26 cellular contexts compared by ENCODE assay signal in the genomic region with DNA sequence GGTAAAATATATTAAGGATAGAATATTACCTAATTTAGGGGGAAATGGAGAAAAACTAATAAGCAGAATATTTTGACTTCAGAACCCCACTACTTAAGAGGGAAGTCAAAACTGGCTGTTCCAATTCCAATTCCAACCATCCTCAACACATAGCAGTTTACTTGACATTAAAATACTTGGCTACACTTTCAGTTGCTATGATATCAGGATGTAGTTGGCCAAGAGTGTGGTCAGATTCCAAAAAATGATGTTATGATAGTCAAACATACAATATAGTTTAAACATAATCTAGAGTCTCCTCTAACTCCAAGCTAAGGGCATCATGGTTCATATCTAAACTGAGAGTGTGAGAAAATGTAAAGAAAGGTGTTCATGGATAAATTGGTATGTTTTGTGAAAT. TPM values are rescaled to one million over a fixed set of nuclear protein-coding genes. Genes with fewer than 3 reads are reported as not detected.
DNase-seq lines count a peak whose midpoint lies in the region; ATAC-seq, FAIRE-seq and TF ChIP-seq lines count a peak whose summit lies in the region.
"Had no signal": no experiment of that assay in that cellular context is flagged by ENCODE, and none has a peak within 500 bp of the region (broad histone marks: within the 10 kb centered on the region; RNA-seq: fewer than 3 reads in every experiment).

No MANE protein-coding gene starts in this region.

- H3K27me3 ChIP-seq in breast epithelium (no peaks in the 10 kb centered on the region), prostate gland (replicated peaks; ENCODE audit: insufficient read depth) (no peaks in the 10 kb centered on the region), transverse colon (no peaks in the 10 kb centered on the region)
- H3K27me3 ChIP-seq: SJCRH30, spleen had no signal

- TF ChIP-seq POLR2A in breast epithelium (IDR thresholded peaks at IDR 0.05) (no peak), prostate gland (IDR thresholded peaks at IDR 0.05) (no peak), transverse colon (IDR thresholded peaks at IDR 0.05) (no peak)

- BruUV-seq in MCF 10A (replicated peaks; lab: Mats Ljungman, UMichigan), result no TSS peak

- no peak for ATAC-seq in effector memory CD8-positive, alpha-beta T cell (replicated peaks)
- ATAC-seq: activated CD8-positive, alpha-beta T cell treated with anti-CD3 and anti-CD28 coated beads for 36 hours; activated naive CD8-positive, alpha-beta T cell treated with anti-CD3 and anti-CD28 coated beads, Interleukin-2, amount 50 U/mL, for 24 hours; K562 had no signal

- no peaks in the 10 kb centered on the region for H3K9me3 Mint-ChIP-seq in MCF 10A (ENCODE audit: unreplicated experiment)
- H3K9me3 Mint-ChIP-seq in effector memory CD8-positive, alpha-beta T cell, result no peaks in the 10 kb centered on the region
- H3K9me3 Mint-ChIP-seq: activated CD8-positive, alpha-beta T cell treated with anti-CD3 and anti-CD28 coated beads for 36 hours; activated naive CD8-positive, alpha-beta T cell treated with anti-CD3 and anti-CD28 coated beads, Interleukin-2, amount 50 U/mL, for 24 hours; brain; CD8-positive, alpha-beta memory T cell had no signal

- in situ Hi-C loops in transverse colon (cut with MboI; ENCODE audit: low pct_ligation_motif_present in 1 of 4, low pct_unique_long_range_greater_than_20kb in 1 of 4, low sequenced_read_pairs in 3 of 4), result no loop called here

- H3K9me3 ChIP-seq in breast epithelium (no peaks in the 10 kb centered on the region), prostate gland (no peaks in the 10 kb centered on the region), transverse colon (no peaks in the 10 kb centered on the region)
- H3K9me3 ChIP-seq: spleen had no signal

- no peak for TF ChIP-seq EP300 in transverse colon (IDR thresholded peaks at IDR 0.05; ENCODE audit: low read depth)

- H3K27ac ChIP-seq in breast epithelium, result no peak overlapping the region
- peak overlapping the region; percentile 41 to 52 for H3K27ac ChIP-seq in prostate gland
- peak overlapping the region in 3 of 4 donors; percentile 14 to 58 (median 22) for H3K27ac ChIP-seq in transverse colon
- H3K27ac ChIP-seq: SJCRH30, spleen had no signal

- TF ChIP-seq CTCF in MCF 10A (IDR thresholded peaks at IDR 0.05; ENCODE audit: unreplicated experiment) (no peak), breast epithelium (IDR thresholded peaks at IDR 0.05) (no peak), fibroblast of mammary gland (conservative IDR thresholded peaks at IDR 0.05; ENCODE audit: control insufficient read depth, insufficient read depth, low read depth, low read length) (no peak), prostate gland (IDR thresholded peaks at IDR 0.05) (no peak), transverse colon (IDR thresholded peaks at IDR 0.05) (no peak)

- H3K4me3 Mint-ChIP-seq in MCF 10A (ENCODE audit: unreplicated experiment), result no peak overlapping the region
- H3K4me3 Mint-ChIP-seq in effector memory CD8-positive, alpha-beta T cell, result no peak overlapping the region
- H3K4me3 Mint-ChIP-seq: activated CD8-positive, alpha-beta T cell treated with anti-CD3 and anti-CD28 coated beads for 36 hours; activated naive CD8-positive, alpha-beta T cell treated with anti-CD3 and anti-CD28 coated beads, Interleukin-2, amount 50 U/mL, for 24 hours; brain; CD8-positive, alpha-beta memory T cell had no signal

- H3K4me1 ChIP-seq in breast epithelium (no peaks in the 10 kb centered on the region), prostate gland (replicated peaks) (no peaks in the 10 kb centered on the region), transverse colon (peaks cover 0 to 7% (median 0%) of the 10 kb centered on the region in 4 donors)
- H3K4me1 ChIP-seq: SJCRH30 had no signal

- DNase-seq in MCF 10A (ENCODE audit: unreplicated experiment) (no peak), breast epithelium (ENCODE audit: low spot score in 2 of 2) (no peak), fibroblast of mammary gland (ENCODE audit: low read depth) (peak; percentile 48), prostate gland (ENCODE audit: low spot score) (no peak), transverse colon (no peak), NCI-H146 treated with DMSO at 0.1 percent for 48 hours (lab: John Stamatoyannopoulos, UW; ENCODE audit: unreplicated experiment) (no peak), HTR-8/SVneo (ENCODE audit: insufficient read length, low spot score) (no peak)
- no peak for DNase-seq in effector memory CD8-positive, alpha-beta T cell
- DNase-seq: activated CD8-positive, alpha-beta T cell treated with anti-CD3 and anti-CD28 coated beads for 36 hours; activated effector memory CD4-positive, alpha-beta T cell treated with Interleukin-2 at 50 U/mL for 16 hours; activated naive CD8-positive, alpha-beta T cell treated with anti-CD3 and anti-CD28 coated beads, Interleukin-2, amount 50 U/mL, for 24 hours; CD8-positive, alpha-beta memory T cell; glutamatergic neuron; kidney; NCI-H1436; NCI-H510A; SJCRH30; spleen; stimulated activated CD4-positive, alpha-beta T cell treated with anti-CD3 and anti-CD28 coated beads, Interleukin-4, amount 100 ng/mL, for 1 hour; stimulated activated naive CD4-positive, alpha-beta T cell; trophoblast cell had no signal

- POLR2A ChIA-PET in MCF 10A (lab: Yijun Ruan, JAX), result no interaction called here

- H3K27ac Mint-ChIP-seq in MCF 10A (ENCODE audit: low read depth, unreplicated experiment), result peak overlapping the region; percentile 20
- no peak overlapping the region for H3K27ac Mint-ChIP-seq in effector memory CD8-positive, alpha-beta T cell
- H3K27ac Mint-ChIP-seq: activated CD8-positive, alpha-beta T cell treated with anti-CD3 and anti-CD28 coated beads for 36 hours; activated naive CD8-positive, alpha-beta T cell treated with anti-CD3 and anti-CD28 coated beads, Interleukin-2, amount 50 U/mL, for 24 hours; brain; CD8-positive, alpha-beta memory T cell had no signal

- no peaks in the 10 kb centered on the region for H3K27me3 Mint-ChIP-seq in MCF 10A (ENCODE audit: insufficient read depth, unreplicated experiment)
- H3K27me3 Mint-ChIP-seq in effector memory CD8-positive, alpha-beta T cell, result no peaks in the 10 kb centered on the region
- H3K27me3 Mint-ChIP-seq: activated CD8-positive, alpha-beta T cell treated with anti-CD3 and anti-CD28 coated beads for 36 hours; activated naive CD8-positive, alpha-beta T cell treated with anti-CD3 and anti-CD28 coated beads, Interleukin-2, amount 50 U/mL, for 24 hours; brain; CD8-positive, alpha-beta memory T cell had no signal

- peaks cover 6% of the 10 kb centered on the region for H3K36me3 Mint-ChIP-seq in MCF 10A (ENCODE audit: insufficient read depth, unreplicated experiment)
- H3K36me3 Mint-ChIP-seq in effector memory CD8-positive, alpha-beta T cell (ENCODE audit: insufficient read depth), result peaks cover 6% of the 10 kb centered on the region
- H3K36me3 Mint-ChIP-seq: CD8-positive, alpha-beta memory T cell had no signal

- H3K36me3 ChIP-seq in breast epithelium (no peaks in the 10 kb centered on the region), prostate gland (no peaks in the 10 kb centered on the region), transverse colon (no peaks in the 10 kb centered on the region)
- H3K36me3 ChIP-seq: SJCRH30, spleen had no signal

- intact Hi-C loops in MCF 10A (cut with micrococcal nuclease) (no loop called here), breast epithelium (cut with DNase I; ENCODE audit: low total_unique reads) (no loop called here), prostate gland (cut with DNase I) (no loop called here), transverse colon (cut with DNase I; ENCODE audit: low total_unique reads) (no loop called here)

- no peak for FAIRE-seq in HTR-8/SVneo (lab: Jason Lieb, UNC)
- FAIRE-seq: colon, G401.6, K562, kidney, RCC 7860 had no signal

- H3K4me3 ChIP-seq in breast epithelium, result no peak overlapping the region
- no peak overlapping the region for H3K4me3 ChIP-seq in fibroblast of mammary gland (ENCODE audit: control insufficient read depth, low read depth, low read length)
- H3K4me3 ChIP-seq in prostate gland, result no peak overlapping the region
- H3K4me3 ChIP-seq in transverse colon, result no peak overlapping the region
- H3K4me3 ChIP-seq: K562, SJCRH30, spleen had no signal

- CTCF ChIA-PET in MCF 10A (lab: Yijun Ruan, JAX), result interaction anchor here (0.6 kb wide), 1 partner anchor 12 kb away, joined by 3 read pairs; no protein-coding TSS in a partner anchor

- peaks cover 13% of the 10 kb centered on the region for H3K4me1 Mint-ChIP-seq in MCF 10A (ENCODE audit: insufficient read depth, unreplicated experiment)
- no peaks in the 10 kb centered on the region for H3K4me1 Mint-ChIP-seq in effector memory CD8-positive, alpha-beta T cell (ENCODE audit: low read depth in 2 of 2)
- H3K4me1 Mint-ChIP-seq: brain; CD8-positive, alpha-beta memory T cell had no signal

RNA-seq across cellular contexts. Expression of gene SMIM14, which starts 16.5 kb away (rescaled TPM):
- total RNA-seq in MCF 10A (2022) (27.3 and 36.0 TPM in 2 replicates), breast epithelium (10 to 100 TPM; 38.7 to 71.0 (median 43.6) TPM), prostate gland (100 to 1,000 TPM in 1 of 2 donors, 10 to 100 TPM in 1; 36.1 to 101 TPM), transverse colon (100 to 1,000 TPM in 1 of 4 donors, 10 to 100 TPM in 3; 23.1 to 103 (median 72.4) TPM)

RNA-seq across cellular contexts. Expression of gene UBE2K, which starts 42.7 kb away (rescaled TPM):
- total RNA-seq in MCF 10A (2022), result 117 and 121 TPM in 2 replicates
- 10 to 100 TPM; 28.5 to 31.0 (median 29.9) TPM for total RNA-seq in breast epithelium
- 10 to 100 TPM; 25.6 to 30.3 TPM for total RNA-seq in prostate gland
- total RNA-seq in transverse colon, result 10 to 100 TPM; 18.9 to 48.6 (median 37.3) TPM

Comparison
In these comparisons a context has a peak if more than half of its experiments do, and no peak if none do; other contexts are left out.
1. H3K27ac ChIP-seq: peak in prostate gland (2 of 2) and transverse colon (3 of 4); none in breast epithelium (0 of 2).